In genomic region chr19:17333611-17334413, GRCh38 we compare ENCODE assay signal across 8 cellular contexts. TPM values are rescaled to one million over a fixed set of nuclear protein-coding genes. Genes with fewer than 3 reads are reported as not detected.
DNase-seq lines count a peak whose midpoint lies in the region; ATAC-seq lines count a peak whose summit lies in the region.

No MANE protein-coding gene starts in this region.

- H3K79me2 ChIP-seq in Karpas-422 (ENCODE audit: low read length) = peaks cover 9% of the 10 kb centered on the region

- H3K27me3 Mint-ChIP-seq in stimulated activated naive CD8-positive, alpha-beta T cell treated with anti-CD3 and anti-CD28 coated beads, Interleukin-15, amount 100 ng/mL, for 72 hours = peaks cover 13% of the 10 kb centered on the region

- H3K9me2 ChIP-seq in Karpas-422 (replicated peaks; ENCODE audit: insufficient read depth, low read length) = no peaks in the 10 kb centered on the region

- H3K9me3 Mint-ChIP-seq in stimulated activated naive CD8-positive, alpha-beta T cell treated with anti-CD3 and anti-CD28 coated beads, Interleukin-15, amount 100 ng/mL, for 72 hours = no peaks in the 10 kb centered on the region

- H3K4me3 ChIP-seq in Karpas-422 (ENCODE audit: low read length) = peak overlapping the region; percentile 73
- H3K4me3 ChIP-seq in mucosa of stomach (ENCODE audit: low read length) = peak overlapping the region; percentile 36

- H3K9ac ChIP-seq in Karpas-422 (ENCODE audit: low read length) (peak overlapping the region; percentile 72), mucosa of stomach (ENCODE audit: low read length) (peak overlapping the region; percentile 77)

- H3K9me3 ChIP-seq in Karpas-422 (ENCODE audit: low read length) (no peaks in the 10 kb centered on the region), mucosa of stomach (ENCODE audit: control insufficient read depth, low read length) (no peaks in the 10 kb centered on the region)

- H2AFZ ChIP-seq in Karpas-422 (ENCODE audit: low read length) = peak overlapping the region; percentile 84; the same call in 1 of the 2 replicates

- H3K36me3 ChIP-seq in Karpas-422 (ENCODE audit: insufficient read depth, low read length) = no peaks in the 10 kb centered on the region
- no peaks in the 10 kb centered on the region for H3K36me3 ChIP-seq in mucosa of stomach (ENCODE audit: control insufficient read depth, insufficient read depth, low read length)

- H3K4me1 Mint-ChIP-seq in stimulated activated naive CD8-positive, alpha-beta T cell treated with anti-CD3 and anti-CD28 coated beads, Interleukin-15, amount 100 ng/mL, for 72 hours = peaks cover 66% of the 10 kb centered on the region

- H3K27ac Mint-ChIP-seq in stimulated activated naive CD8-positive, alpha-beta T cell treated with anti-CD3 and anti-CD28 coated beads, Interleukin-15, amount 100 ng/mL, for 72 hours = peak overlapping the region in 1 of 2 donors; percentile 65

- ATAC-seq in stimulated activated naive CD8-positive, alpha-beta T cell treated with anti-CD3 and anti-CD28 coated beads, Interleukin-15, amount 100 ng/mL, for 72 hours = peak; percentile 56
- no peak for ATAC-seq in GM19463 (IDR thresholded peaks at IDR 0.05; ENCODE audit: unreplicated experiment)

- H3K4me1 ChIP-seq in Karpas-422 (ENCODE audit: low read length) (peaks cover 28% of the 10 kb centered on the region), mucosa of stomach (ENCODE audit: control insufficient read depth, insufficient read depth, low read length) (peaks cover 37% of the 10 kb centered on the region)

- H3K27me3 ChIP-seq in Karpas-422 (ENCODE audit: low read length) (no peaks in the 10 kb centered on the region), mucosa of stomach (ENCODE audit: control insufficient read depth, insufficient read depth, low read length) (peaks cover 23% of the 10 kb centered on the region)

- DNase-seq in EH (ENCODE audit: low read depth) (peak; percentile 85), Karpas-422 (peak; percentile 61), dedifferentiated amniotic fluid mesenchymal stem cell (ENCODE audit: extremely low spot score) (peak; percentile 43), foreskin melanocyte (no peak)
- peak; percentile 75 to 78 for DNase-seq in activated CD4-positive, alpha-beta T cell treated with anti-CD3 and anti-CD28 coated beads for 4 hours
- peak; percentile 72 to 84 for DNase-seq in stimulated activated naive CD8-positive, alpha-beta T cell treated with anti-CD3 and anti-CD28 coated beads, Interleukin-15, amount 100 ng/mL, for 72 hours

- peak overlapping the region; percentile 94 for H3K4me2 ChIP-seq in Karpas-422 (ENCODE audit: low read depth, low read length, poor library complexity, severe bottlenecking)

- no peak overlapping the region for H3K27ac ChIP-seq in Karpas-422 (ENCODE audit: low read length)

- no peaks in the 10 kb centered on the region for H4K20me1 ChIP-seq in Karpas-422 (ENCODE audit: insufficient read depth, low read depth, low read length)

- peak overlapping the region; percentile 89 for H3K4me3 Mint-ChIP-seq in stimulated activated naive CD8-positive, alpha-beta T cell treated with anti-CD3 and anti-CD28 coated beads, Interleukin-15, amount 100 ng/mL, for 72 hours

RNA-seq across cellular contexts. Expression of gene ANO8, which starts 0.8 kb away (rescaled TPM):
- 0.82 and 2.3 TPM in 2 replicates for total RNA-seq in Karpas-422 (2014; rRNA removed; shearing (Covaris generic); ENCODE audit: low replicate concordance)

RNA-seq across cellular contexts. Expression of gene GTPBP3, which starts 3.5 kb away (rescaled TPM):
- total RNA-seq in Karpas-422 (2014; rRNA removed; shearing (Covaris generic); ENCODE audit: low replicate concordance) = 29.3 and 88.1 TPM in 2 replicates

RNA-seq across cellular contexts. Expression of gene DDA1, which starts 24.4 kb away (rescaled TPM):
- total RNA-seq in Karpas-422 (2014; rRNA removed; shearing (Covaris generic); ENCODE audit: low replicate concordance) = 24.4 and 33.0 TPM in 2 replicates

RNA-seq across cellular contexts. Expression of gene MRPL34, which starts 28.1 kb away (rescaled TPM):
- total RNA-seq in Karpas-422 (2014; rRNA removed; shearing (Covaris generic); ENCODE audit: low replicate concordance) = 34.0 and 68.6 TPM in 2 replicates

RNA-seq across cellular contexts. Expression of gene ABHD8, which starts 30.6 kb away (rescaled TPM):
- 0.37 and 2.0 TPM in 2 replicates for total RNA-seq in Karpas-422 (2014; rRNA removed; shearing (Covaris generic); ENCODE audit: low replicate concordance)
